9 cellular contexts compared by ENCODE assay signal in the genomic region with DNA sequence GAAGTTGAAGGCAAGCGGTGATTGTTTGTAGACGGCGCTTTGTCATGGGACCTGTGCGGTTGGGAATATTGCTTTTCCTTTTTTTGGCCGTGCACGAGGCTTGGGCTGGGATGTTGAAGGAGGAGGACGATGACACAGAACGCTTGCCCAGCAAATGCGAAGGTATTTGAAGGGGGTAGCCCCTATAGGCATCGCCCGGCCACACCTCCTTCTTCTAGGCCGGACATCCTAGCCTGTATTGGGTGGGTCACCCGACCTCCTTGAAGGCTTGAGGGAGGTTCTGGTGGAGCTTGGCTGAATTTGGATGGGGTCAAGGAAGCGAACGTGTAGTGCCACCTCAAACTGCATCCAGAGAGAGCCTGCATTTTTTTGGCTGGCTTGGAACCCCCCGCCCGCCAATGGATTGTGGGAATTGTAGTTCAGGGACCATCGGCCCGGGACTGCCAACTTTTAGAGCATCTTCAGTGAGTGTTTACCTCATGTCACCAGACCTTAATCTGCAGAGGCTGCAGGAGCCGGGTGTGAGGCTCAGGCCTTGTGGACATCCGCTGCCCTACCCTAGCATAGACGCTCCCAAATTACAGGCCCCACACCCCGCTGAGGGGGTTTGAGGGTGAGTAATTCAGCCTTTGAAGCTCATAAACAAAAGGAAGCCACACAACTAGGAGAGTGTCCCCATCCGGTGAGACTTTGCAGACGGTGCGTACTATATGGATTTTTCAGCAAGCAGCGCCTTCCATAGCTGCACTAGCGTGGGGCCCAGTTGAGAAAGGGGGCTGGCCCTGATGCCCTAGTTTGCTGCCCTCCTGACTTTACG. TPM values are rescaled to one million over a fixed set of nuclear protein-coding genes. Genes with fewer than 3 reads are reported as not detected.
DNase-seq lines count a peak whose midpoint lies in the region; ATAC-seq, FAIRE-seq and TF ChIP-seq lines count a peak whose summit lies in the region.
"Had no signal": no experiment of that assay in that cellular context is flagged by ENCODE, and none has a peak within 500 bp of the region (broad histone marks: within the 10 kb centered on the region; RNA-seq: fewer than 3 reads in every experiment).

No MANE protein-coding gene starts in this region.

- peak overlapping the region; percentile 97 for H3K27ac Mint-ChIP-seq in CD4-positive, alpha-beta T cell
- peak overlapping the region; percentile 88 for H3K27ac Mint-ChIP-seq in activated naive CD8-positive, alpha-beta T cell treated with anti-CD3 and anti-CD28 coated beads, Interleukin-2, amount 10 ng/mL, durations not matched to agents 7 days and 5 days

- peak overlapping the region; percentile 92 for H3K4me2 ChIP-seq in parathyroid adenoma (ENCODE audit: low read length)

- H2AFZ ChIP-seq in parathyroid adenoma, result peak overlapping the region; percentile 97

- DNase-seq in CD4-positive, alpha-beta T cell, result peak; percentile 53 to 72 (median 62)
- DNase-seq in GM19239 (ENCODE audit: insufficient read length, low spot score), result peak; percentile 50
- DNase-seq in RPMI7951 (ENCODE audit: low read depth), result peak; percentile 70
- peak; percentile 73 for DNase-seq in activated naive CD8-positive, alpha-beta T cell treated with anti-CD3 and anti-CD28 coated beads, Interleukin-2, amount 10 ng/mL, durations not matched to agents 7 days and 5 days
- peak; percentile 80 for DNase-seq in cardiac septum (ENCODE audit: low spot score)
- DNase-seq in upper lobe of right lung, result no peak

- peaks cover 7% of the 10 kb centered on the region for H3K4me1 ChIP-seq in parathyroid adenoma
- peaks cover 13% of the 10 kb centered on the region for H3K4me1 ChIP-seq in upper lobe of right lung

- peak overlapping the region; percentile 98 for H3K4me3 Mint-ChIP-seq in CD4-positive, alpha-beta T cell
- peak overlapping the region; percentile 87 for H3K4me3 Mint-ChIP-seq in activated naive CD8-positive, alpha-beta T cell treated with anti-CD3 and anti-CD28 coated beads, Interleukin-2, amount 10 ng/mL, durations not matched to agents 7 days and 5 days

- H3K79me2 ChIP-seq in parathyroid adenoma, result peaks cover 8% of the 10 kb centered on the region

- H3K27me3 Mint-ChIP-seq in CD4-positive, alpha-beta T cell, result no peaks in the 10 kb centered on the region
- no peaks in the 10 kb centered on the region for H3K27me3 Mint-ChIP-seq in activated naive CD8-positive, alpha-beta T cell treated with anti-CD3 and anti-CD28 coated beads, Interleukin-2, amount 10 ng/mL, durations not matched to agents 7 days and 5 days

- H3K9me3 ChIP-seq in CD4-positive, alpha-beta T cell (ENCODE audit: control insufficient read depth, low read length), result no peaks in the 10 kb centered on the region
- H3K9me3 ChIP-seq in parathyroid adenoma (ENCODE audit: control insufficient read depth, low read length) (no peaks in the 10 kb centered on the region), upper lobe of right lung (no peaks in the 10 kb centered on the region)

- POLR2A ChIA-PET in CD4-positive, alpha-beta T cell (lab: Charles Lee), result interaction anchor here (0.7 to 2.8 kb wide), 12 partner anchors 10 to 562 kb away, joined by 3 to 50 read pairs (median 9); a partner anchor contains a TSS
- POLR2A ChIA-PET in activated naive CD8-positive, alpha-beta T cell treated with anti-CD3 and anti-CD28 coated beads, Interleukin-2, amount 10 ng/mL, durations not matched to agents 7 days and 5 days (lab: Charles Lee), result interaction anchor here (0.6 to 2.0 kb wide), 10 partner anchors 8 to 1098 kb away, joined by 3 to 28 read pairs (median 3); a partner anchor contains a TSS

- peaks cover 40% of the 10 kb centered on the region for H3K36me3 Mint-ChIP-seq in CD4-positive, alpha-beta T cell (ENCODE audit: low read depth)
- peaks cover 13% of the 10 kb centered on the region for H3K36me3 Mint-ChIP-seq in activated naive CD8-positive, alpha-beta T cell treated with anti-CD3 and anti-CD28 coated beads, Interleukin-2, amount 10 ng/mL, durations not matched to agents 7 days and 5 days

- CTCF ChIA-PET in CD4-positive, alpha-beta T cell (lab: Charles Lee), result interaction anchor here (1.0 to 1.6 kb wide), 7 partner anchors 9 to 98 kb away, joined by 3 to 14 read pairs (median 4); a partner anchor contains a TSS

- no peaks in the 10 kb centered on the region for H3K9me3 Mint-ChIP-seq in CD4-positive, alpha-beta T cell
- H3K9me3 Mint-ChIP-seq in activated naive CD8-positive, alpha-beta T cell treated with anti-CD3 and anti-CD28 coated beads, Interleukin-2, amount 10 ng/mL, durations not matched to agents 7 days and 5 days, result no peaks in the 10 kb centered on the region

- intact Hi-C loops in CD4-positive, alpha-beta T cell (cut with DNase I, micrococcal nuclease), result loop anchor here (1.0 to 2.0 kb wide), 3 partner anchors 7 to 39 kb away; a partner anchor contains a TSS
- intact Hi-C loops in cardiac septum (cut with DNase I), result loop anchor here (1.0 kb wide), 2 partner anchors 7 to 20 kb away; no protein-coding TSS in a partner anchor
- intact Hi-C loops in upper lobe of right lung (cut with DNase I), result no loop called here

- TF ChIP-seq CTCF in CD4-positive, alpha-beta T cell (IDR thresholded peaks at IDR 0.05), result no peak
- TF ChIP-seq CTCF in parathyroid adenoma (IDR thresholded peaks at IDR 0.05), result no peak
- TF ChIP-seq CTCF in upper lobe of right lung (IDR thresholded peaks at IDR 0.05), result no peak

- H3K4me3 ChIP-seq in parathyroid adenoma (ENCODE audit: low read depth, low read length) (peak overlapping the region; percentile 95), upper lobe of right lung (peak overlapping the region; percentile 84)

- H3K36me3 ChIP-seq in parathyroid adenoma (ENCODE audit: control insufficient read depth, insufficient read depth, low read length) (no peaks in the 10 kb centered on the region), upper lobe of right lung (peaks cover 5% of the 10 kb centered on the region)

- peak overlapping the region; percentile 79 for H3K27ac ChIP-seq in CD4-positive, alpha-beta T cell (ENCODE audit: low read depth, low read length)
- H3K27ac ChIP-seq in parathyroid adenoma (peak overlapping the region; percentile 97), upper lobe of right lung (peak overlapping the region; percentile 97)

- peak; percentile 33 for FAIRE-seq in GM19239 (lab: Jason Lieb, UNC)
- FAIRE-seq: endometrium had no signal

- no peak overlapping the region for H3K9ac ChIP-seq in parathyroid adenoma

- H3K27me3 ChIP-seq in CD4-positive, alpha-beta T cell (ENCODE audit: control insufficient read depth, insufficient read depth, low read length), result no peaks in the 10 kb centered on the region
- H3K27me3 ChIP-seq in parathyroid adenoma (ENCODE audit: control insufficient read depth, insufficient read depth, low read length), result no peaks in the 10 kb centered on the region
- no peaks in the 10 kb centered on the region for H3K27me3 ChIP-seq in upper lobe of right lung

- ATAC-seq in CD4-positive, alpha-beta T cell (ENCODE audit: poor library complexity), result peak; percentile 65
- ATAC-seq in HG03432 (IDR thresholded peaks at IDR 0.05; ENCODE audit: unreplicated experiment), result peak; percentile 56
- peak; percentile 69 for ATAC-seq in activated naive CD8-positive, alpha-beta T cell treated with anti-CD3 and anti-CD28 coated beads, Interleukin-2, amount 10 ng/mL, durations not matched to agents 7 days and 5 days (ENCODE audit: low read depth)
- peak; percentile 53 for ATAC-seq in upper lobe of right lung

- H3K4me1 Mint-ChIP-seq in CD4-positive, alpha-beta T cell (ENCODE audit: low read depth), result peaks cover 32% of the 10 kb centered on the region
- H3K4me1 Mint-ChIP-seq in activated naive CD8-positive, alpha-beta T cell treated with anti-CD3 and anti-CD28 coated beads, Interleukin-2, amount 10 ng/mL, durations not matched to agents 7 days and 5 days, result peaks cover 22% of the 10 kb centered on the region

RNA-seq across cellular contexts. Expression of a gene that starts 0.5 kb away (rescaled TPM):
- 10 to 100 TPM; 22.5 to 25.6 TPM for total RNA-seq in CD4-positive, alpha-beta T cell
- 32.6 and 34.7 TPM in 2 replicates for total RNA-seq in RPMI7951 (2014; rRNA removed; shearing (Covaris generic))
- 10 to 100 TPM; 52.4 to 58.3 TPM for total RNA-seq in activated naive CD8-positive, alpha-beta T cell treated with anti-CD3 and anti-CD28 coated beads, Interleukin-2, amount 10 ng/mL, durations not matched to agents 7 days and 5 days
- total RNA-seq in cardiac septum (9.7 TPM), upper lobe of right lung (9.8 TPM)

RNA-seq across cellular contexts. Expression of a gene that starts 0.8 kb away (rescaled TPM):
- 10 to 100 TPM; 34.8 to 37.4 TPM for total RNA-seq in CD4-positive, alpha-beta T cell
- total RNA-seq in RPMI7951 (2014; rRNA removed; shearing (Covaris generic)), result 66.7 and 80.4 TPM in 2 replicates
- total RNA-seq in activated naive CD8-positive, alpha-beta T cell treated with anti-CD3 and anti-CD28 coated beads, Interleukin-2, amount 10 ng/mL, durations not matched to agents 7 days and 5 days, result 10 to 100 TPM; 63.7 to 65.9 TPM
- 26.6 TPM for total RNA-seq in cardiac septum
- total RNA-seq in upper lobe of right lung, result 34.9 TPM

RNA-seq across cellular contexts. Expression of a gene that starts 6.9 kb away (rescaled TPM):
- total RNA-seq in CD4-positive, alpha-beta T cell, result 1 to 10 TPM; 3.7 to 4.4 TPM
- 1.6 and 4.8 TPM in 2 replicates for total RNA-seq in RPMI7951 (2014; rRNA removed; shearing (Covaris generic))
- total RNA-seq in activated naive CD8-positive, alpha-beta T cell treated with anti-CD3 and anti-CD28 coated beads, Interleukin-2, amount 10 ng/mL, durations not matched to agents 7 days and 5 days, result 1 to 10 TPM; 4.8 to 6.5 TPM
- total RNA-seq in cardiac septum (1.5 TPM), upper lobe of right lung (3.0 TPM)

RNA-seq across cellular contexts. Expression of a gene that starts 18.5 kb away (rescaled TPM):
- total RNA-seq in CD4-positive, alpha-beta T cell, result 1 to 10 TPM; 2.8 to 4.0 TPM
- 22.6 and 36.8 TPM in 2 replicates for total RNA-seq in RPMI7951 (2014; rRNA removed; shearing (Covaris generic))
- 10 to 100 TPM; 15.0 to 16.5 TPM for total RNA-seq in activated naive CD8-positive, alpha-beta T cell treated with anti-CD3 and anti-CD28 coated beads, Interleukin-2, amount 10 ng/mL, durations not matched to agents 7 days and 5 days
- 13.7 TPM for total RNA-seq in cardiac septum
- 16.8 TPM for total RNA-seq in upper lobe of right lung

RNA-seq across cellular contexts. Expression of a gene that starts 18.7 kb away (rescaled TPM):
- 10 to 100 TPM; 54.5 to 56.0 TPM for total RNA-seq in CD4-positive, alpha-beta T cell
- 216 and 221 TPM in 2 replicates for total RNA-seq in RPMI7951 (2014; rRNA removed; shearing (Covaris generic))
- total RNA-seq in activated naive CD8-positive, alpha-beta T cell treated with anti-CD3 and anti-CD28 coated beads, Interleukin-2, amount 10 ng/mL, durations not matched to agents 7 days and 5 days, result 100 to 1,000 TPM; 278 to 307 TPM
- 20.5 TPM for total RNA-seq in cardiac septum
- total RNA-seq in upper lobe of right lung, result 48.7 TPM
